Comparison of ENCODE assay signal across 7 cellular contexts in genomic region chr3:129213238-129213637, GRCh38.
"Had no signal": no experiment of that assay in that cellular context is flagged by ENCODE, and none has a peak within 500 bp of the region (broad histone marks: within the 10 kb centered on the region; RNA-seq: fewer than 3 reads in every experiment).

No MANE protein-coding gene starts in this region.

- H3K27ac ChIP-seq: KMS-11 had no signal

- H3K4me2 ChIP-seq: KMS-11 had no signal

- H3K9me3 ChIP-seq: HAP-1 had no signal

- H3K36me3 ChIP-seq: HAP-1 had no signal

- H3K4me3 ChIP-seq: GM23248, HAP-1 had no signal

- H3K9ac ChIP-seq: GM23248, KMS-11 had no signal

- H2AFZ ChIP-seq: GM23248 had no signal

- DNase-seq: GM23248, GOT3, H7, IMR-90, KBM-7 had no signal
